13 cellular contexts compared by ENCODE assay signal in the genomic region with DNA sequence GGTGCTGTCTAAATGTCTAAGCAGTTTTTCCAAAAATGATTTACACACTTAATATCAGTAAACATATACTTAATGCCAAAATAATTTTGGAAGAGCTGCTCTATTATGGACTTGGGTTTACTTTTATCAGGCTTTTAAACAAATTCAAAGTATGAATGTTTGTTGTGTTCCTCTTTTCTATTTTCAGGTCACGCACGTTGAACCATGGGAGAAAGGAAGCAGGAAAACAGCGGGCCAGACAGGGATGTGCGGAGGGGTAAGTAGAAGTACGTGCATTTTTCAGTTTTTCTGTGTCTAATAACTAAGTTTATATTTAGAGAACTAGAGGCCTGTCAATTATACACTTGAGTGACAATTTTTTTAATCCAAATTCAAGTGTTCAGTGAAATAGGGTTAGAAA. TPM values are rescaled to one million over a fixed set of nuclear protein-coding genes. Genes with fewer than 3 reads are reported as not detected.
A peak's percentile ranks its signal among the peaks of the same experiment; 100 is the strongest.
DNase-seq lines count a peak whose midpoint lies in the region; ATAC-seq and TF ChIP-seq lines count a peak whose summit lies in the region.
"Had no signal": no experiment of that assay in that cellular context is flagged by ENCODE, and none has a peak within 500 bp of the region (broad histone marks: within the 10 kb centered on the region; RNA-seq: fewer than 3 reads in every experiment).

No MANE protein-coding gene starts in this region.

- H3K36me3 ChIP-seq in PC-9 (ENCODE audit: low read depth) = peaks cover 70% of the 10 kb centered on the region
- H3K36me3 ChIP-seq in endocrine pancreas (ENCODE audit: control insufficient read depth, insufficient read depth, low read length) = peaks cover 5% of the 10 kb centered on the region

- no peaks in the 10 kb centered on the region for H3K9me3 ChIP-seq in PC-9 (ENCODE audit: insufficient read depth, low read depth)
- no peaks in the 10 kb centered on the region for H3K9me3 ChIP-seq in endocrine pancreas (ENCODE audit: control insufficient read depth, low read length)
- H3K9me3 ChIP-seq: tibial artery had no signal

- H3K4me2 ChIP-seq in PC-9 = peak overlapping the region; percentile 86

- TF ChIP-seq CTCF in PC-9 (conservative IDR thresholded peaks at IDR 0.05) = no peak

- H2AFZ ChIP-seq in PC-9 = no peak overlapping the region

- H3K27ac Mint-ChIP-seq in activated T-cell treated with anti-CD3 and anti-CD28 coated beads, Interleukin-2, amount 50 U/mL, for 24 hours = peak overlapping the region; percentile 73
- peak overlapping the region; percentile 64 for H3K27ac Mint-ChIP-seq in stimulated activated memory B cell treated with anti-CD40 and anti-IgM and Interleukin-4, amounts not matched to agents 10 μg/mL and 1 μg/mL and 100 μg/mL, for 72 hours

- CTCF ChIA-PET in PC-9 (lab: Charles Lee) = no interaction called here

- H3K4me1 Mint-ChIP-seq in activated T-cell treated with anti-CD3 and anti-CD28 coated beads, Interleukin-2, amount 50 U/mL, for 24 hours (ENCODE audit: low read depth) = peaks cover 62% of the 10 kb centered on the region
- peaks cover 49% of the 10 kb centered on the region for H3K4me1 Mint-ChIP-seq in stimulated activated memory B cell treated with anti-CD40 and anti-IgM and Interleukin-4, amounts not matched to agents 10 μg/mL and 1 μg/mL and 100 μg/mL, for 72 hours

- peaks cover 93% of the 10 kb centered on the region for H3K36me3 Mint-ChIP-seq in activated T-cell treated with anti-CD3 and anti-CD28 coated beads, Interleukin-2, amount 50 U/mL, for 24 hours (ENCODE audit: low read depth)
- H3K36me3 Mint-ChIP-seq in stimulated activated memory B cell treated with anti-CD40 and anti-IgM and Interleukin-4, amounts not matched to agents 10 μg/mL and 1 μg/mL and 100 μg/mL, for 72 hours = peaks cover 47% of the 10 kb centered on the region

- peaks cover 25% of the 10 kb centered on the region for H3K4me1 ChIP-seq in PC-9 (replicated peaks; ENCODE audit: insufficient read depth)
- H3K4me1 ChIP-seq in endocrine pancreas (ENCODE audit: control insufficient read depth, insufficient read depth, low read length) = peaks cover 25% of the 10 kb centered on the region

- no peaks in the 10 kb centered on the region for H3K27me3 ChIP-seq in PC-9 (ENCODE audit: insufficient read depth, low read depth)
- no peaks in the 10 kb centered on the region for H3K27me3 ChIP-seq in endocrine pancreas (ENCODE audit: control insufficient read depth, insufficient read depth, low read length)
- H3K27me3 ChIP-seq: tibial artery had no signal

- peaks cover 73% of the 10 kb centered on the region for H3K79me2 ChIP-seq in PC-9 (ENCODE audit: low read depth)

- H3K4me3 ChIP-seq in PC-9 = peak overlapping the region; percentile 93; the same call in 1 of the 2 replicates
- peak overlapping the region; percentile 77 for H3K4me3 ChIP-seq in endocrine pancreas (ENCODE audit: control insufficient read depth, insufficient read depth, low read length)

- peak overlapping the region; percentile 93 for H3K4me3 Mint-ChIP-seq in activated T-cell treated with anti-CD3 and anti-CD28 coated beads, Interleukin-2, amount 50 U/mL, for 24 hours
- H3K4me3 Mint-ChIP-seq in stimulated activated memory B cell treated with anti-CD40 and anti-IgM and Interleukin-4, amounts not matched to agents 10 μg/mL and 1 μg/mL and 100 μg/mL, for 72 hours = no peak overlapping the region

- no TSS peak for BruUV-seq in PC-9 (replicated peaks; lab: Mats Ljungman, UMichigan)

- H3K27me3 Mint-ChIP-seq in activated T-cell treated with anti-CD3 and anti-CD28 coated beads, Interleukin-2, amount 50 U/mL, for 24 hours = no peaks in the 10 kb centered on the region
- no peaks in the 10 kb centered on the region for H3K27me3 Mint-ChIP-seq in stimulated activated memory B cell treated with anti-CD40 and anti-IgM and Interleukin-4, amounts not matched to agents 10 μg/mL and 1 μg/mL and 100 μg/mL, for 72 hours

- no peak for DNase-seq in activated T-cell treated with anti-CD3 and anti-CD28 coated beads, Interleukin-2, amount 50 U/mL, for 24 hours
- no peak for DNase-seq in activated T-cell treated with anti-CD3 and anti-CD28 coated beads for 4 hours
- no peak for DNase-seq in PC-9
- DNase-seq in NCI-H82 (lab: John Stamatoyannopoulos, UW) = no peak
- DNase-seq in mesenteric fat pad (ENCODE audit: low spot score) = no peak
- DNase-seq: H7; NCI-H1436 treated with DMSO at 0.1 percent for 48 hours; stimulated activated CD4-positive, alpha-beta T cell treated with anti-CD3 and anti-CD28 coated beads, Interleukin-4, amount 100 ng/mL, for 24 hours; tibial artery had no signal

- H3K27ac ChIP-seq in PC-9 = no peak overlapping the region
- H3K27ac ChIP-seq: epithelial cell of prostate, tibial artery had no signal

- ATAC-seq in stimulated activated memory B cell treated with anti-CD40 and anti-IgM and Interleukin-4, amounts not matched to agents 10 μg/mL and 1 μg/mL and 100 μg/mL, for 72 hours = no peak
- ATAC-seq in GM19351 (IDR thresholded peaks at IDR 0.05; ENCODE audit: unreplicated experiment) = no peak

- peaks cover 57% of the 10 kb centered on the region for H3F3A ChIP-seq in PC-9 (ENCODE audit: insufficient read depth, low read depth)

- H4K20me1 ChIP-seq in PC-9 (ENCODE audit: insufficient read depth) = peaks cover 61% of the 10 kb centered on the region

- no peaks in the 10 kb centered on the region for H3K9me2 ChIP-seq in PC-9 (ENCODE audit: insufficient read depth)

- no peak overlapping the region for H3K9ac ChIP-seq in endocrine pancreas (ENCODE audit: control insufficient read depth, insufficient read depth, low read length)

- POLR2A ChIA-PET in PC-9 (lab: Charles Lee; ENCODE audit: unreplicated experiment) = no interaction called here

- intact Hi-C loops in PC-9 (cut with micrococcal nuclease; ENCODE audit: unreplicated experiment) = loop anchor here (10.0 kb wide), 1 partner anchor 199 kb away; no protein-coding TSS in a partner anchor

- no peaks in the 10 kb centered on the region for H3K9me3 Mint-ChIP-seq in activated T-cell treated with anti-CD3 and anti-CD28 coated beads, Interleukin-2, amount 50 U/mL, for 24 hours
- peaks cover 4% of the 10 kb centered on the region for H3K9me3 Mint-ChIP-seq in stimulated activated memory B cell treated with anti-CD40 and anti-IgM and Interleukin-4, amounts not matched to agents 10 μg/mL and 1 μg/mL and 100 μg/mL, for 72 hours

RNA-seq across cellular contexts. Expression of a gene that starts 3.4 kb away (rescaled TPM):
- 38.0 and 48.9 TPM in 2 replicates for total RNA-seq in PC-9 (2021)
- 32.0 TPM for total RNA-seq in mesenteric fat pad

RNA-seq across cellular contexts. Expression of a gene that starts 17.2 kb away (rescaled TPM):
- total RNA-seq in PC-9 (2021) (0.20 TPM in 1 of 2 replicates, not detected in the other), mesenteric fat pad (not detected)

RNA-seq across cellular contexts. Expression of a gene that starts 34.6 kb away (rescaled TPM):
- total RNA-seq in PC-9 (2021) (17.9 and 21.5 TPM in 2 replicates), mesenteric fat pad (3.3 TPM)

RNA-seq across cellular contexts. Expression of a gene that starts 51.0 kb away (rescaled TPM):
- total RNA-seq in PC-9 (2021) (31.8 and 37.0 TPM in 2 replicates), mesenteric fat pad (42.4 TPM)
